Comparison of ENCODE assay signal across 14 cellular contexts in genomic region chr7:48116043-48116442, GRCh38. TPM values are rescaled to one million over a fixed set of nuclear protein-coding genes. Genes with fewer than 3 reads are reported as not detected.
DNase-seq lines count a peak whose midpoint lies in the region; ATAC-seq and TF ChIP-seq lines count a peak whose summit lies in the region.
"Had no signal": no experiment of that assay in that cellular context is flagged by ENCODE, and none has a peak within 500 bp of the region (broad histone marks: within the 10 kb centered on the region; RNA-seq: fewer than 3 reads in every experiment).

No MANE protein-coding gene starts in this region.

- H3K27ac Mint-ChIP-seq in activated CD4-positive, alpha-beta T cell treated with anti-CD3 and anti-CD28 coated beads, Interleukin-2, amount 10 ng/mL, durations not matched to agents 24 days and 14 days: no peak overlapping the region
- H3K27ac Mint-ChIP-seq in activated CD4-positive, alpha-beta T cell treated with anti-CD3 and anti-CD28 coated beads for 36 hours: no peak overlapping the region
- H3K27ac Mint-ChIP-seq in neural crest cell (ENCODE audit: unreplicated experiment): peak overlapping the region; percentile 64
- H3K27ac Mint-ChIP-seq in activated T-helper 2 cell treated with anti-CD3 and anti-CD28 coated beads, Interferon-gamma antibody, Interleukin-2, Interleukin-4, amounts not matched to agents 10 μg/mL and 5 μg/mL and 100 μg/mL, durations not matched to agents 14 hours and 24 hours and 36 hours: no peak overlapping the region
- H3K27ac Mint-ChIP-seq: CD4-positive, alpha-beta T cell; HFFc6 had no signal

- H3K36me3 Mint-ChIP-seq in activated CD4-positive, alpha-beta T cell treated with anti-CD3 and anti-CD28 coated beads, Interleukin-2, amount 10 ng/mL, durations not matched to agents 24 days and 14 days (ENCODE audit: low read depth): no peaks in the 10 kb centered on the region
- H3K36me3 Mint-ChIP-seq in activated CD4-positive, alpha-beta T cell treated with anti-CD3 and anti-CD28 coated beads for 36 hours (ENCODE audit: low read depth): no peaks in the 10 kb centered on the region
- no peaks in the 10 kb centered on the region for H3K36me3 Mint-ChIP-seq in neural crest cell (ENCODE audit: low read depth)
- no peaks in the 10 kb centered on the region for H3K36me3 Mint-ChIP-seq in activated T-helper 2 cell treated with anti-CD3 and anti-CD28 coated beads, Interferon-gamma antibody, Interleukin-2, Interleukin-4, amounts not matched to agents 10 μg/mL and 5 μg/mL and 100 μg/mL, durations not matched to agents 14 hours and 24 hours and 36 hours (ENCODE audit: low read depth)

- H3K4me3 Mint-ChIP-seq in activated CD4-positive, alpha-beta T cell treated with anti-CD3 and anti-CD28 coated beads, Interleukin-2, amount 10 ng/mL, durations not matched to agents 24 days and 14 days: no peak overlapping the region
- no peak overlapping the region for H3K4me3 Mint-ChIP-seq in activated CD4-positive, alpha-beta T cell treated with anti-CD3 and anti-CD28 coated beads for 36 hours
- no peak overlapping the region for H3K4me3 Mint-ChIP-seq in neural crest cell
- H3K4me3 Mint-ChIP-seq in activated T-helper 2 cell treated with anti-CD3 and anti-CD28 coated beads, Interferon-gamma antibody, Interleukin-2, Interleukin-4, amounts not matched to agents 10 μg/mL and 5 μg/mL and 100 μg/mL, durations not matched to agents 14 hours and 24 hours and 36 hours (ENCODE audit: low read depth): no peak overlapping the region
- H3K4me3 Mint-ChIP-seq: CD4-positive, alpha-beta T cell; HFFc6 had no signal

- TF ChIP-seq CTCF in neural crest cell (conservative IDR thresholded peaks at IDR 0.05): no peak

- no peak for ATAC-seq in activated CD4-positive, alpha-beta T cell treated with anti-CD3 and anti-CD28 coated beads for 36 hours
- ATAC-seq in sciatic nerve: peak; percentile 28
- ATAC-seq: A549, HCT116 had no signal

- peak; percentile 51 for DNase-seq in activated CD4-positive, alpha-beta T cell treated with anti-CD3 and anti-CD28 coated beads, Interleukin-2, amount 10 ng/mL, durations not matched to agents 24 days and 14 days
- no peak for DNase-seq in activated CD4-positive, alpha-beta T cell treated with anti-CD3 and anti-CD28 coated beads for 36 hours
- DNase-seq in neural crest cell (ENCODE audit: low read depth, low spot score) (no peak), sciatic nerve (ENCODE audit: low spot score) (no peak), putamen (ENCODE audit: low spot score) (no peak), NCI-H82 (lab: John Stamatoyannopoulos, UW) (no peak)
- no peak for DNase-seq in activated T-helper 2 cell treated with anti-CD3 and anti-CD28 coated beads, Interferon-gamma antibody, Interleukin-2, Interleukin-4, amounts not matched to agents 10 μg/mL and 5 μg/mL and 100 μg/mL, durations not matched to agents 14 hours and 24 hours and 36 hours (ENCODE audit: low spot score)
- DNase-seq: AML-193; Caco-2; CD4-positive, alpha-beta T cell; GM23248; HFFc6 had no signal

- no peaks in the 10 kb centered on the region for H3K27me3 Mint-ChIP-seq in activated CD4-positive, alpha-beta T cell treated with anti-CD3 and anti-CD28 coated beads, Interleukin-2, amount 10 ng/mL, durations not matched to agents 24 days and 14 days
- H3K27me3 Mint-ChIP-seq in activated CD4-positive, alpha-beta T cell treated with anti-CD3 and anti-CD28 coated beads for 36 hours: peaks cover 4% of the 10 kb centered on the region
- H3K27me3 Mint-ChIP-seq in neural crest cell (ENCODE audit: low read depth): no peaks in the 10 kb centered on the region
- peaks cover 12% of the 10 kb centered on the region for H3K27me3 Mint-ChIP-seq in activated T-helper 2 cell treated with anti-CD3 and anti-CD28 coated beads, Interferon-gamma antibody, Interleukin-2, Interleukin-4, amounts not matched to agents 10 μg/mL and 5 μg/mL and 100 μg/mL, durations not matched to agents 14 hours and 24 hours and 36 hours (ENCODE audit: low read depth)
- H3K27me3 Mint-ChIP-seq: CD4-positive, alpha-beta T cell had no signal

- CTCF ChIA-PET in activated CD4-positive, alpha-beta T cell treated with anti-CD3 and anti-CD28 coated beads for 36 hours (lab: Charles Lee): interaction anchor here (1.1 kb wide), 1 partner anchor 13 kb away, joined by 3 read pairs; no protein-coding TSS in a partner anchor

- no peaks in the 10 kb centered on the region for H3K4me1 Mint-ChIP-seq in activated CD4-positive, alpha-beta T cell treated with anti-CD3 and anti-CD28 coated beads, Interleukin-2, amount 10 ng/mL, durations not matched to agents 24 days and 14 days
- no peaks in the 10 kb centered on the region for H3K4me1 Mint-ChIP-seq in activated CD4-positive, alpha-beta T cell treated with anti-CD3 and anti-CD28 coated beads for 36 hours
- H3K4me1 Mint-ChIP-seq in neural crest cell: no peaks in the 10 kb centered on the region
- H3K4me1 Mint-ChIP-seq in activated T-helper 2 cell treated with anti-CD3 and anti-CD28 coated beads, Interferon-gamma antibody, Interleukin-2, Interleukin-4, amounts not matched to agents 10 μg/mL and 5 μg/mL and 100 μg/mL, durations not matched to agents 14 hours and 24 hours and 36 hours (ENCODE audit: low read depth): peaks cover 3% of the 10 kb centered on the region

- POLR2A ChIA-PET in activated CD4-positive, alpha-beta T cell treated with anti-CD3 and anti-CD28 coated beads for 36 hours (lab: Charles Lee): no interaction called here

- intact Hi-C loops in activated CD4-positive, alpha-beta T cell treated with anti-CD3 and anti-CD28 coated beads, Interleukin-2, amount 10 ng/mL, durations not matched to agents 24 days and 14 days (cut with micrococcal nuclease): no loop called here
- intact Hi-C loops in activated CD4-positive, alpha-beta T cell treated with anti-CD3 and anti-CD28 coated beads for 36 hours (cut with DNase I, micrococcal nuclease): no loop called here
- intact Hi-C loops in sciatic nerve (cut with DNase I): no loop called here
- intact Hi-C loops in activated T-helper 2 cell treated with anti-CD3 and anti-CD28 coated beads, Interferon-gamma antibody, Interleukin-2, Interleukin-4, amounts not matched to agents 10 μg/mL and 5 μg/mL and 100 μg/mL, durations not matched to agents 14 hours and 24 hours and 36 hours (cut with micrococcal nuclease): no loop called here

- no peaks in the 10 kb centered on the region for H3K9me3 Mint-ChIP-seq in activated CD4-positive, alpha-beta T cell treated with anti-CD3 and anti-CD28 coated beads, Interleukin-2, amount 10 ng/mL, durations not matched to agents 24 days and 14 days
- H3K9me3 Mint-ChIP-seq in activated CD4-positive, alpha-beta T cell treated with anti-CD3 and anti-CD28 coated beads for 36 hours (ENCODE audit: low read depth): no peaks in the 10 kb centered on the region
- H3K9me3 Mint-ChIP-seq in neural crest cell: peaks cover 2% of the 10 kb centered on the region
- no peaks in the 10 kb centered on the region for H3K9me3 Mint-ChIP-seq in activated T-helper 2 cell treated with anti-CD3 and anti-CD28 coated beads, Interferon-gamma antibody, Interleukin-2, Interleukin-4, amounts not matched to agents 10 μg/mL and 5 μg/mL and 100 μg/mL, durations not matched to agents 14 hours and 24 hours and 36 hours
- H3K9me3 Mint-ChIP-seq: CD4-positive, alpha-beta T cell; HFFc6 had no signal

RNA-seq across cellular contexts. Expression of gene UPP1, which starts 27.0 kb away (rescaled TPM):
- total RNA-seq in activated CD4-positive, alpha-beta T cell treated with anti-CD3 and anti-CD28 coated beads, Interleukin-2, amount 10 ng/mL, durations not matched to agents 24 days and 14 days: 61.5 and 64.2 TPM in 2 replicates
- 10 to 100 TPM; 51.6 to 70.7 TPM for total RNA-seq in activated CD4-positive, alpha-beta T cell treated with anti-CD3 and anti-CD28 coated beads for 36 hours
- total RNA-seq in neural crest cell (18.9 and 23.1 TPM in 2 replicates), sciatic nerve (24.3 TPM)
- total RNA-seq in activated T-helper 2 cell treated with anti-CD3 and anti-CD28 coated beads, Interferon-gamma antibody, Interleukin-2, Interleukin-4, amounts not matched to agents 10 μg/mL and 5 μg/mL and 100 μg/mL, durations not matched to agents 14 hours and 24 hours and 36 hours: 48.9 and 52.9 TPM in 2 replicates

RNA-seq across cellular contexts. Expression of gene ABCA13, which starts 55.2 kb away (rescaled TPM):
- not detected in 2 replicates for total RNA-seq in activated CD4-positive, alpha-beta T cell treated with anti-CD3 and anti-CD28 coated beads, Interleukin-2, amount 10 ng/mL, durations not matched to agents 24 days and 14 days
- total RNA-seq in activated CD4-positive, alpha-beta T cell treated with anti-CD3 and anti-CD28 coated beads for 36 hours: not detected
- total RNA-seq in neural crest cell (0.75 and 0.89 TPM in 2 replicates), sciatic nerve (7.6 TPM)
- total RNA-seq in activated T-helper 2 cell treated with anti-CD3 and anti-CD28 coated beads, Interferon-gamma antibody, Interleukin-2, Interleukin-4, amounts not matched to agents 10 μg/mL and 5 μg/mL and 100 μg/mL, durations not matched to agents 14 hours and 24 hours and 36 hours: 0.02 and 0.32 TPM in 2 replicates
- total RNA-seq: CD4-positive, alpha-beta T cell had no signal
